16 cellular contexts compared by ENCODE assay signal in genomic region chr4:10090467-10091250, GRCh38. TPM values are rescaled to one million over a fixed set of nuclear protein-coding genes. Genes with fewer than 3 reads are reported as not detected.
A peak's percentile ranks its signal among the peaks of the same experiment; 100 is the strongest.
DNase-seq lines count a peak whose midpoint lies in the region; ATAC-seq, FAIRE-seq and TF ChIP-seq lines count a peak whose summit lies in the region.
"Had no signal": no experiment of that assay in that cellular context is flagged by ENCODE, and none has a peak within 500 bp of the region (broad histone marks: within the 10 kb centered on the region; RNA-seq: fewer than 3 reads in every experiment).

No MANE protein-coding gene starts in this region.

- H3K9me3 Mint-ChIP-seq in activated CD4-positive, alpha-beta T cell treated with anti-CD3 and anti-CD28 coated beads, Interleukin-2, amount 10 ng/mL, durations not matched to agents 24 days and 14 days = no peaks in the 10 kb centered on the region
- H3K9me3 Mint-ChIP-seq in activated naive CD4-positive, alpha-beta T cell treated with anti-CD3 and anti-CD28 coated beads, Interleukin-2, amount 50 U/mL, for 72 hours = no peaks in the 10 kb centered on the region
- no peaks in the 10 kb centered on the region for H3K9me3 Mint-ChIP-seq in stimulated activated naive B cell treated with anti-CD40 and anti-IgM and Interleukin-4, amounts not matched to agents 10 μg/mL and 1 μg/mL and 100 μg/mL, for 72 hours
- H3K9me3 Mint-ChIP-seq: brain, naive B cell had no signal

- H3K36me3 Mint-ChIP-seq in activated CD4-positive, alpha-beta T cell treated with anti-CD3 and anti-CD28 coated beads, Interleukin-2, amount 10 ng/mL, durations not matched to agents 24 days and 14 days (ENCODE audit: low read depth) = peaks cover 86% of the 10 kb centered on the region
- peaks cover 32 to 38% of the 10 kb centered on the region in 2 donors for H3K36me3 Mint-ChIP-seq in activated naive CD4-positive, alpha-beta T cell treated with anti-CD3 and anti-CD28 coated beads, Interleukin-2, amount 50 U/mL, for 72 hours
- peaks cover 66% of the 10 kb centered on the region in 2 donors for H3K36me3 Mint-ChIP-seq in stimulated activated naive B cell treated with anti-CD40 and anti-IgM and Interleukin-4, amounts not matched to agents 10 μg/mL and 1 μg/mL and 100 μg/mL, for 72 hours

- no peak for ATAC-seq in activated naive CD4-positive, alpha-beta T cell treated with anti-CD3 and anti-CD28 coated beads, Interleukin-2, amount 50 U/mL, for 72 hours
- no peak for ATAC-seq in stimulated activated naive B cell treated with anti-CD40 and anti-IgM and Interleukin-4, amounts not matched to agents 10 μg/mL and 1 μg/mL and 100 μg/mL, for 72 hours (replicated peaks)
- ATAC-seq in HG02938 (IDR thresholded peaks at IDR 0.05; ENCODE audit: unreplicated experiment) = no peak

- H3K4me3 Mint-ChIP-seq in activated CD4-positive, alpha-beta T cell treated with anti-CD3 and anti-CD28 coated beads, Interleukin-2, amount 10 ng/mL, durations not matched to agents 24 days and 14 days = no peak overlapping the region
- no peak overlapping the region for H3K4me3 Mint-ChIP-seq in stimulated activated naive B cell treated with anti-CD40 and anti-IgM and Interleukin-4, amounts not matched to agents 10 μg/mL and 1 μg/mL and 100 μg/mL, for 72 hours
- H3K4me3 Mint-ChIP-seq: brain, naive B cell had no signal

- H3K27me3 Mint-ChIP-seq in activated CD4-positive, alpha-beta T cell treated with anti-CD3 and anti-CD28 coated beads, Interleukin-2, amount 10 ng/mL, durations not matched to agents 24 days and 14 days = no peaks in the 10 kb centered on the region
- H3K27me3 Mint-ChIP-seq in stimulated activated naive B cell treated with anti-CD40 and anti-IgM and Interleukin-4, amounts not matched to agents 10 μg/mL and 1 μg/mL and 100 μg/mL, for 72 hours = no peaks in the 10 kb centered on the region
- H3K27me3 Mint-ChIP-seq: brain, naive B cell had no signal

- peaks cover 44% of the 10 kb centered on the region for H3K4me1 Mint-ChIP-seq in activated CD4-positive, alpha-beta T cell treated with anti-CD3 and anti-CD28 coated beads, Interleukin-2, amount 10 ng/mL, durations not matched to agents 24 days and 14 days
- peaks cover 29 to 53% of the 10 kb centered on the region in 2 donors for H3K4me1 Mint-ChIP-seq in stimulated activated naive B cell treated with anti-CD40 and anti-IgM and Interleukin-4, amounts not matched to agents 10 μg/mL and 1 μg/mL and 100 μg/mL, for 72 hours

- H3K9me3 ChIP-seq in kidney (ENCODE audit: control insufficient read depth in 1 of 2, low read length in 2 of 2) = no peaks in the 10 kb centered on the region
- H3K9me3 ChIP-seq: HAP-1, SJSA1 had no signal

- no peak overlapping the region for H3K4me3 ChIP-seq in kidney (ENCODE audit: low read length in 2 of 2)
- H3K4me3 ChIP-seq: HAP-1, SJSA1 had no signal

- no peak for FAIRE-seq in kidney (lab: Jason Lieb, UNC)
- FAIRE-seq: A204.1 had no signal

- intact Hi-C loops in activated CD4-positive, alpha-beta T cell treated with anti-CD3 and anti-CD28 coated beads, Interleukin-2, amount 10 ng/mL, durations not matched to agents 24 days and 14 days (cut with micrococcal nuclease) = loop anchor here (10.0 kb wide), 1 partner anchor 486 kb away; no protein-coding TSS in a partner anchor
- intact Hi-C loops in kidney (cut with DNase I) = no loop called here

- no peak for DNase-seq in activated CD4-positive, alpha-beta T cell treated with anti-CD3 and anti-CD28 coated beads, Interleukin-2, amount 10 ng/mL, durations not matched to agents 24 days and 14 days
- no peak for DNase-seq in activated CD4-positive, alpha-beta T cell treated with anti-CD3 and anti-CD28 coated beads, Interleukin-2, amount 50 U/mL, for 48 hours
- no peak for DNase-seq in activated naive CD4-positive, alpha-beta T cell treated with anti-CD3 and anti-CD28 coated beads, Interleukin-2, amount 50 U/mL, for 72 hours (ENCODE audit: low spot score in 2 of 2)
- DNase-seq in kidney = peak; percentile 60
- no peak for DNase-seq in stimulated activated naive B cell treated with anti-CD40 and anti-IgM and Interleukin-4, amounts not matched to agents 10 μg/mL and 1 μg/mL and 100 μg/mL, for 72 hours
- no peak for DNase-seq in NCI-H1048 (lab: John Stamatoyannopoulos, UW)
- no peak for DNase-seq in NCI-H510A (lab: John Stamatoyannopoulos, UW)
- DNase-seq: kidney glomerular epithelial cell; naive B cell; NCI-H2081 treated with DMSO at 0.1 percent for 48 hours; NK-92 treated with Interleukin-12 subunit alpha and Interleukin-12 subunit beta, amount 100 ng/mL, for 24 hours had no signal

- peaks cover 47 to 63% of the 10 kb centered on the region in 2 donors for H3K36me3 ChIP-seq in kidney (ENCODE audit: control insufficient read depth in 1 of 2, insufficient read depth in 2 of 2, low read length in 2 of 2)

- H3K27ac Mint-ChIP-seq in activated CD4-positive, alpha-beta T cell treated with anti-CD3 and anti-CD28 coated beads, Interleukin-2, amount 10 ng/mL, durations not matched to agents 24 days and 14 days = peak overlapping the region; percentile 37
- H3K27ac Mint-ChIP-seq in activated naive CD4-positive, alpha-beta T cell treated with anti-CD3 and anti-CD28 coated beads, Interleukin-2, amount 50 U/mL, for 72 hours = peak overlapping the region; percentile 84 to 92
- H3K27ac Mint-ChIP-seq in stimulated activated naive B cell treated with anti-CD40 and anti-IgM and Interleukin-4, amounts not matched to agents 10 μg/mL and 1 μg/mL and 100 μg/mL, for 72 hours = peak overlapping the region; percentile 62
- H3K27ac Mint-ChIP-seq: brain had no signal

- TF ChIP-seq CTCF in kidney (IDR thresholded peaks at IDR 0.05; ENCODE audit: borderline replicate concordance, extremely low read depth, insufficient read depth) = no peak

- peak overlapping the region in 1 of 2 donors; percentile 80 for H3K9ac ChIP-seq in kidney (ENCODE audit: low read length in 2 of 2)

- H3K27ac ChIP-seq in kidney (ENCODE audit: low read depth in 2 of 2, low read length in 2 of 2) = peak overlapping the region; percentile 90 to 93
- H3K27ac ChIP-seq: SJSA1 had no signal

- H3K4me1 ChIP-seq in kidney (ENCODE audit: control insufficient read depth in 1 of 2, insufficient read depth in 1 of 2, low read depth in 1 of 2, low read length in 2 of 2) = peaks cover 51 to 61% of the 10 kb centered on the region in 2 donors
- H3K4me1 ChIP-seq: HAP-1 had no signal

RNA-seq across cellular contexts. Expression of gene WDR1, which starts 25.9 kb away (rescaled TPM):
- total RNA-seq in activated CD4-positive, alpha-beta T cell treated with anti-CD3 and anti-CD28 coated beads, Interleukin-2, amount 10 ng/mL, durations not matched to agents 24 days and 14 days = 369 and 376 TPM in 2 replicates
- 100 to 1,000 TPM; 382 to 520 TPM for total RNA-seq in activated naive CD4-positive, alpha-beta T cell treated with anti-CD3 and anti-CD28 coated beads, Interleukin-2, amount 50 U/mL, for 72 hours
- 313 TPM for total RNA-seq in kidney
- 176 TPM for polyA plus RNA-seq in kidney (ENCODE audit: insufficient read depth, low read depth, low replicate concordance)

Comparison
In these comparisons a context has a peak if more than half of its experiments do, and no peak if none do; other contexts are left out.
1. H3K27ac Mint-ChIP-seq: peak in every context shown above with its lines; median percentile 88 in activated naive CD4-positive, alpha-beta T cell treated with anti-CD3 and anti-CD28 coated beads, Interleukin-2, amount 50 U/mL, for 72 hours; 62 in stimulated activated naive B cell treated with anti-CD40 and anti-IgM and Interleukin-4, amounts not matched to agents 10 μg/mL and 1 μg/mL and 100 μg/mL, for 72 hours; 37 in activated CD4-positive, alpha-beta T cell treated with anti-CD3 and anti-CD28 coated beads, Interleukin-2, amount 10 ng/mL, durations not matched to agents 24 days and 14 days.